In the genomic region with DNA sequence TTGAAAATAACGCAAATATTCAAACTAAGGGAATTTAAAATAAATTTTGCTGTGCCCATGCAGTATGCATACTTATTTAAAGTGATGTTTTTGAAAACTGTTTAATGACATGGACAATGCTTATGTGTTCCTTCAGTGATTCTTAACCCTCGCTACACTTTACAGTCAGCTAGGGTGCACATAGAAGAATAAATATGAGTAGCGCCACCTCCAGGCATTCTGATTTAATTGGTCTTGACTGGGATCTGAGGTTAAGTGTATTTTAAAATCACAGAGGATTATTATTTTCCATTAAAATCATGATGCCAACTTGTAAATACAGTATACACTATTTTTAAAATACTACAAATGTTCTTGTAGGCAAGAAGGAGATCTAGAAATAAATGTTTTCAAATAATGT, we compare ENCODE assay signal across 1 cellular context.
TF ChIP-seq lines count a peak whose summit lies in the region.

No MANE protein-coding gene starts in this region.

TF ChIP-seq in GM23338, 12 proteins besides CTCF, POLR2A, EP300 and RAD21 (continued from another document):
- TF ChIP-seq, protein P1, sequence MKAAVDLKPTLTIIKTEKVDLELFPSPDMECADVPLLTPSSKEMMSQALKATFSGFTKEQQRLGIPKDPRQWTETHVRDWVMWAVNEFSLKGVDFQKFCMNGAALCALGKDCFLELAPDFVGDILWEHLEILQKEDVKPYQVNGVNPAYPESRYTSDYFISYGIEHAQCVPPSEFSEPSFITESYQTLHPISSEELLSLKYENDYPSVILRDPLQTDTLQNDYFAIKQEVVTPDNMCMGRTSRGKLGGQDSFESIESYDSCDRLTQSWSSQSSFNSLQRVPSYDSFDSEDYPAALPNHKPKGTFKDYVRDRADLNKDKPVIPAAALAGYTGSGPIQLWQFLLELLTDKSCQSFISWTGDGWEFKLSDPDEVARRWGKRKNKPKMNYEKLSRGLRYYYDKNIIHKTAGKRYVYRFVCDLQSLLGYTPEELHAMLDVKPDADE (IDR thresholded peaks at IDR 0.05) = no peak
- TF ChIP-seq JUNB (IDR thresholded peaks at IDR 0.05; ENCODE audit: unreplicated experiment) = no peak
- TF ChIP-seq STAT1 (IDR thresholded peaks at IDR 0.05; ENCODE audit: unreplicated experiment) = no peak
- TF ChIP-seq EZH2phosphoT487 (IDR thresholded peaks at IDR 0.05; ENCODE audit: unreplicated experiment) = no peak
